In the genomic region with DNA sequence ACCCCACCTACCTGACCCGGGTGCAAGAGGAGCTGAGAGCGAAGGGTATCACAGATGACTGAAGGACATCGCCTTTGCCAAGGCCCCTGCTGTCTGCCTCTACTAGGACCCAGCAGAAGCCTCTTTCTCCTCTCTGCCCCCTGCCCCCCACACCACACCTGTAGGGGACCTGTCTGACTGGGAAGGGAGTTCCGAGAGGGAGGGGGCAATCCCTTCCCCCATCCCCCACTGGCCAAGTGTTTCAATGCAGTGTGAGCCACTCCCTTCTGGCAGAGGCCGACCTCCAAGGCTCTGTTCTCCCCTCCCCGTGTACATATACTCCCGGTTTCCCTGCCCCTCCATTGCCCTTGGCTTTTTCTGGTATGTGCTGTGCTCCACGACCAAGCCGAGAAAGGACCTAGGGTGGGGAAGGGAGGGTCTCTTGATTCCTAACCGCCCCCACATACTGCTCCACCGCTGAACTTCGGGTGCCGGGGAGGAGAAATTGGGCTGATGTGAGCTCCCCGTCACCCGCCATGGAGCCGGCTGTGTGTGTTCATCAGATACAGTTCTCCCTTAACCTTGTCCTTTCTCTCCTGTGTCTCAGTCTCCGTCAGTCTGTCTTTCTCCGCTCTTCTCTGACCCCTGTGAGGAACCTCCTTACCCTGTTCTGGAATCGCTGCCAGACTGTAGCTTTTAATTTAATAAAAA, we compare ENCODE assay signal across 11 cellular contexts. TPM values are rescaled to one million over a fixed set of nuclear protein-coding genes. Genes with fewer than 3 reads are reported as not detected.
DNase-seq lines count a peak whose midpoint lies in the region.
"Had no signal": no experiment of that assay in that cellular context is flagged by ENCODE, and none has a peak within 500 bp of the region (broad histone marks: within the 10 kb centered on the region; RNA-seq: fewer than 3 reads in every experiment).

No MANE protein-coding gene starts in this region.

- peak overlapping the region in 7 of 11 experiments; percentile 5 to 53 (median 37); a peak in 11 of 22 replicates for H3K4me2 ChIP-seq in BLaER1 treated with 17β-estradiol and CSF1 and Interleukin-3, amounts not matched to agents 10 nM and 100 nM

- H3K36me3 ChIP-seq in BLaER1 treated with 17β-estradiol and CSF1 and Interleukin-3, amounts not matched to agents 10 nM and 100 nM: no peaks in the 10 kb centered on the region
- H3K36me3 ChIP-seq in SJCRH30: no peaks in the 10 kb centered on the region; the same call in 1 of the 2 replicates
- H3K36me3 ChIP-seq in iPS-15b (ENCODE audit: control insufficient read depth, insufficient read depth, low read length): peaks cover 6% of the 10 kb centered on the region
- peaks cover 6% of the 10 kb centered on the region for H3K36me3 ChIP-seq in rectal smooth muscle tissue (ENCODE audit: control insufficient read depth, insufficient read depth, low read length)

- H3K4me3 ChIP-seq in BLaER1 treated with 17β-estradiol and CSF1 and Interleukin-3, amounts not matched to agents 10 nM and 100 nM: no peak overlapping the region
- no peak overlapping the region for H3K4me3 ChIP-seq in SJCRH30
- peak overlapping the region; percentile 50 for H3K4me3 ChIP-seq in iPS-15b (ENCODE audit: low read depth, low read length)
- H3K4me3 ChIP-seq in rectal smooth muscle tissue (ENCODE audit: low read length): peak overlapping the region; percentile 46
- H3K4me3 ChIP-seq: body of pancreas had no signal

- H4K20me1 ChIP-seq in BLaER1 treated with 17β-estradiol and CSF1 and Interleukin-3, amounts not matched to agents 10 nM and 100 nM: no peaks in the 10 kb centered on the region

- peaks cover 39 to 72% (median 58%) of the 10 kb centered on the region in 11 experiments for H3K27me3 ChIP-seq in BLaER1 treated with 17β-estradiol and CSF1 and Interleukin-3, amounts not matched to agents 10 nM and 100 nM
- no peaks in the 10 kb centered on the region for H3K27me3 ChIP-seq in SJCRH30
- H3K27me3 ChIP-seq in iPS-15b (ENCODE audit: control insufficient read depth, insufficient read depth, low read length): peaks cover 33% of the 10 kb centered on the region
- peaks cover 3% of the 10 kb centered on the region for H3K27me3 ChIP-seq in rectal smooth muscle tissue (ENCODE audit: control insufficient read depth, insufficient read depth, low read length)
- H3K27me3 ChIP-seq: body of pancreas had no signal

- H3K9me3 ChIP-seq in BLaER1 treated with 17β-estradiol and CSF1 and Interleukin-3, amounts not matched to agents 10 nM and 100 nM (replicated peaks in 1 of 11): no peaks in the 10 kb centered on the region
- H3K9me3 ChIP-seq in SJCRH30 (replicated peaks) (no peaks in the 10 kb centered on the region), iPS-15b (ENCODE audit: control insufficient read depth, insufficient read depth, low read length) (no peaks in the 10 kb centered on the region)
- H3K9me3 ChIP-seq: body of pancreas had no signal

- peaks cover 28 to 66% (median 56%) of the 10 kb centered on the region in 10 experiments for H3K4me1 ChIP-seq in BLaER1 treated with 17β-estradiol and CSF1 and Interleukin-3, amounts not matched to agents 10 nM and 100 nM
- peaks cover 48% of the 10 kb centered on the region for H3K4me1 ChIP-seq in SJCRH30
- H3K4me1 ChIP-seq in iPS-15b (ENCODE audit: control insufficient read depth, insufficient read depth, low read length): peaks cover 7% of the 10 kb centered on the region
- peaks cover 25% of the 10 kb centered on the region for H3K4me1 ChIP-seq in rectal smooth muscle tissue (ENCODE audit: control insufficient read depth, insufficient read depth, low read length)

- H3K9ac ChIP-seq in BLaER1 treated with 17β-estradiol and CSF1 and Interleukin-3, amounts not matched to agents 10 nM and 100 nM: no peak overlapping the region
- H3K9ac ChIP-seq in iPS-15b (ENCODE audit: low read depth, low read length) (no peak overlapping the region), rectal smooth muscle tissue (ENCODE audit: low read length) (no peak overlapping the region)

- no peak overlapping the region for H3K27ac ChIP-seq in BLaER1 treated with 17β-estradiol and CSF1 and Interleukin-3, amounts not matched to agents 10 nM and 100 nM
- H3K27ac ChIP-seq in SJCRH30 (no peak overlapping the region), rectal smooth muscle tissue (ENCODE audit: low read depth, low read length) (peak overlapping the region; percentile 100)
- H3K27ac ChIP-seq: body of pancreas had no signal

- DNase-seq in SJCRH30 (peak; percentile 55 to 58), DMS153 (lab: John Stamatoyannopoulos, UW) (no peak), NCI-H526 (lab: John Stamatoyannopoulos, UW) (no peak), retina (no peak), LoVo (ENCODE audit: low spot score) (no peak)
- DNase-seq: body of pancreas, NCI-H2171, SIG-M5 had no signal

RNA-seq across cellular contexts. Expression of a gene that starts 2.0 kb away (rescaled TPM):
- 234 and 262 TPM in 2 replicates for total RNA-seq in SJCRH30 (2014; rRNA removed; shearing (Covaris generic))

RNA-seq across cellular contexts. Expression of a gene that starts 4.6 kb away (rescaled TPM):
- total RNA-seq in SJCRH30 (2014; rRNA removed; shearing (Covaris generic)): 157 and 192 TPM in 2 replicates

RNA-seq across cellular contexts. Expression of a gene that starts 18.2 kb away (rescaled TPM):
- total RNA-seq in SJCRH30 (2014; rRNA removed; shearing (Covaris generic)): 170 and 171 TPM in 2 replicates

RNA-seq across cellular contexts. Expression of a gene that starts 23.8 kb away (rescaled TPM):
- total RNA-seq in SJCRH30 (2014; rRNA removed; shearing (Covaris generic)): 82.7 and 104 TPM in 2 replicates

RNA-seq across cellular contexts. Expression of a gene that starts 59.4 kb away (rescaled TPM):
- 0.41 and 0.47 TPM in 2 replicates for total RNA-seq in SJCRH30 (2014; rRNA removed; shearing (Covaris generic))

Comparison
In these comparisons a context has a peak if more than half of its experiments do, and no peak if none do; other contexts are left out.
1. H3K4me3 ChIP-seq: peak in iPS-15b (single experiment) and rectal smooth muscle tissue (single experiment); none in BLaER1 treated with 17β-estradiol and CSF1 and Interleukin-3, amounts not matched to agents 10 nM and 100 nM (0 of 10) and SJCRH30 (single experiment).
2. DNase-seq: peak in SJCRH30 (2 of 2); none in DMS153 (single experiment), NCI-H526 (0 of 2), retina (single experiment) and LoVo (single experiment).